21 cellular contexts compared by ENCODE assay signal in the genomic region with DNA sequence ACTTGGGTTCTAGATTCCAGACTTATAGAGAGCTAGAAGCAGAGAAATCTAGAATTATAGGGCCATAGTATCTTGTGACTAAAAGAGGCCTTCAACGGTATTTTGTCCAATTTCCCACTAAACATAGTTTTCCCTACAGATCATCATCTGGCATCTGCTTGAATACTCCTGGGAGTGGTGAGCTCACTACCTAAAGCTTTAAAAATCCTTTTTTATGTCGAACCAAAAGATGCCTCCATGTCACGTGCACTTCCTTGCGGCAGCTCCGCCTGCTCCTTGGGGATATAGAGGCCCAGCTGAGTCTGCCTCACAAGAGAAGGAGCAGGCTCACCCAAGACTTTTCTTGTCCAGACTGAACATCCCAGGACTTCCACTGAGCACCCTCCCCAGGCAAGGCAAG. TPM values are rescaled to one million over a fixed set of nuclear protein-coding genes. Genes with fewer than 3 reads are reported as not detected.
A peak's percentile ranks its signal among the peaks of the same experiment; 100 is the strongest.
DNase-seq lines count a peak whose midpoint lies in the region; ATAC-seq and TF ChIP-seq lines count a peak whose summit lies in the region.
"Had no signal": no experiment of that assay in that cellular context is flagged by ENCODE, and none has a peak within 500 bp of the region (broad histone marks: within the 10 kb centered on the region; RNA-seq: fewer than 3 reads in every experiment).

No MANE protein-coding gene starts in this region.

- H3K27me3 ChIP-seq in heart right ventricle (no peaks in the 10 kb centered on the region), osteoblast (ENCODE audit: insufficient read depth, low read length) (no peaks in the 10 kb centered on the region), transverse colon (no peaks in the 10 kb centered on the region), foreskin keratinocyte (peaks cover 5% of the 10 kb centered on the region)
- H3K27me3 ChIP-seq: ascending aorta had no signal

- H3K36me3 ChIP-seq in heart right ventricle: no peaks in the 10 kb centered on the region
- H3K36me3 ChIP-seq in osteoblast (ENCODE audit: insufficient read depth, low read length): no peaks in the 10 kb centered on the region
- no peaks in the 10 kb centered on the region for H3K36me3 ChIP-seq in transverse colon
- H3K36me3 ChIP-seq: ascending aorta; BLaER1 treated with 17β-estradiol and CSF1 and Interleukin-3, amounts not matched to agents 10 nM and 100 nM had no signal

- no peak for DNase-seq in heart right ventricle
- no peak for DNase-seq in Right ventricle myocardium inferior (ENCODE audit: missing footprints)
- peak; percentile 56 for DNase-seq in fibroblast of mammary gland (ENCODE audit: low read depth)
- no peak for DNase-seq in osteoblast (ENCODE audit: insufficient read length, low spot score, missing footprints)
- DNase-seq in transverse colon: no peak
- DNase-seq in foreskin keratinocyte: no peak
- DNase-seq: activated CD4-positive, alpha-beta T cell treated with anti-CD3 and anti-CD28 coated beads for 48 hours; erythroblast; stimulated activated CD4-positive, alpha-beta T cell treated with anti-CD3 and anti-CD28 coated beads, Interleukin-4, amount 100 ng/mL, for 24 hours; stimulated activated naive CD8-positive, alpha-beta T cell treated with anti-CD3 and anti-CD28 coated beads, Interleukin-15, Interleukin-2, amounts not matched to agents 100 U/mL and 50 U/mL, for 24 hours had no signal

- no peak overlapping the region for H2AFZ ChIP-seq in osteoblast (ENCODE audit: low read length)

- H3K9me3 ChIP-seq in heart right ventricle (no peaks in the 10 kb centered on the region), osteoblast (ENCODE audit: low read depth, low read length) (no peaks in the 10 kb centered on the region), transverse colon (no peaks in the 10 kb centered on the region)
- H3K9me3 ChIP-seq: ascending aorta; BLaER1 treated with 17β-estradiol and CSF1 and Interleukin-3, amounts not matched to agents 10 nM and 100 nM had no signal

- ATAC-seq in heart right ventricle (no peak), Right ventricle myocardium inferior (no peak), HG03439 (IDR thresholded peaks at IDR 0.05; ENCODE audit: unreplicated experiment) (no peak), GM21717 (IDR thresholded peaks at IDR 0.05; ENCODE audit: unreplicated experiment) (no peak), foreskin keratinocyte (no peak)
- ATAC-seq: HepG2; stimulated activated naive CD8-positive, alpha-beta T cell treated with anti-CD3 and anti-CD28 coated beads, Interleukin-15, Interleukin-2, amounts not matched to agents 100 U/mL and 50 U/mL, for 24 hours had no signal

- 55 to 64% methylated on average over 5 of the region's 5 CpGs for WGBS in heart right ventricle, 2 donors
- WGBS in transverse colon (ENCODE audit: low coverage in 1 of 2), 2 donors: 77 to 80% methylated on average over 1 to 5 of the region's 5 CpGs

- peak overlapping the region; percentile 73 to 94 (median 84) for H3K27ac ChIP-seq in heart right ventricle
- peak overlapping the region; percentile 26 for H3K27ac ChIP-seq in osteoblast (ENCODE audit: low read depth, low read length)
- peak overlapping the region; percentile 66 to 84 (median 78) for H3K27ac ChIP-seq in transverse colon
- H3K27ac ChIP-seq in foreskin keratinocyte: no peak overlapping the region
- H3K27ac ChIP-seq: ascending aorta; BLaER1 treated with 17β-estradiol and CSF1 and Interleukin-3, amounts not matched to agents 10 nM and 100 nM; HL-60 had no signal

- H4K20me1 ChIP-seq in osteoblast (ENCODE audit: insufficient read depth, low read length): no peaks in the 10 kb centered on the region
- H4K20me1 ChIP-seq: BLaER1 treated with 17β-estradiol and CSF1 and Interleukin-3, amounts not matched to agents 10 nM and 100 nM had no signal

- peaks cover 0 to 59% (median 33%) of the 10 kb centered on the region in 9 donors for H3K4me1 ChIP-seq in heart right ventricle
- peaks cover 20% of the 10 kb centered on the region for H3K4me1 ChIP-seq in osteoblast (ENCODE audit: insufficient read depth, low read length)
- H3K4me1 ChIP-seq in transverse colon: peaks cover 15 to 22% (median 20%) of the 10 kb centered on the region in 4 donors
- no peaks in the 10 kb centered on the region for H3K4me1 ChIP-seq in foreskin keratinocyte

- peak overlapping the region in 4 of 10 donors; percentile 13 to 24 (median 18) for H3K4me3 ChIP-seq in heart right ventricle
- no peak overlapping the region for H3K4me3 ChIP-seq in fibroblast of mammary gland (ENCODE audit: control insufficient read depth, low read depth, low read length)
- no peak overlapping the region for H3K4me3 ChIP-seq in osteoblast (ENCODE audit: insufficient read depth, low read length)
- H3K4me3 ChIP-seq in transverse colon: no peak overlapping the region
- H3K4me3 ChIP-seq: ascending aorta; BLaER1 treated with 17β-estradiol and CSF1 and Interleukin-3, amounts not matched to agents 10 nM and 100 nM had no signal

- no peak for TF ChIP-seq POLR2A in transverse colon (IDR thresholded peaks at IDR 0.05)

- no peaks in the 10 kb centered on the region for H3K79me2 ChIP-seq in osteoblast (ENCODE audit: insufficient read depth, low read length)

- H3K4me2 ChIP-seq in osteoblast (ENCODE audit: insufficient read depth, low read length): peak overlapping the region; percentile 27

- intact Hi-C loops in heart right ventricle (cut with DNase I) (loop anchor here in 8 of 10 donors (1.0 to 10.0 kb wide), 6 partner anchors 34 to 503 kb away; no protein-coding TSS in a partner anchor), Right ventricle myocardium inferior (cut with DNase I) (loop anchor here (10.0 kb wide), 1 partner anchor 403 kb away; the partner anchor contains the start of gene RBFOX2), transverse colon (cut with DNase I; ENCODE audit: low total_unique reads) (no loop called here)

- TF ChIP-seq CTCF in heart right ventricle (IDR thresholded peaks at IDR 0.05): no peak
- no peak for TF ChIP-seq CTCF in fibroblast of mammary gland (conservative IDR thresholded peaks at IDR 0.05; ENCODE audit: control insufficient read depth, insufficient read depth, low read depth, low read length)
- no peak for TF ChIP-seq CTCF in osteoblast (IDR thresholded peaks at IDR 0.05; ENCODE audit: extremely low read depth, low read depth, low read length)
- no peak for TF ChIP-seq CTCF in transverse colon (IDR thresholded peaks at IDR 0.05)
- no peak for TF ChIP-seq CTCF in foreskin keratinocyte (conservative IDR thresholded peaks at IDR 0.05)

- no peak for TF ChIP-seq EP300 in transverse colon (IDR thresholded peaks at IDR 0.05; ENCODE audit: low read depth)

- in situ Hi-C loops in transverse colon (cut with MboI; ENCODE audit: low pct_ligation_motif_present in 1 of 4, low pct_unique_long_range_greater_than_20kb in 1 of 4, low sequenced_read_pairs in 3 of 4): loop anchor here in 2 of 4 donors (10.0 to 25.0 kb wide), 3 partner anchors 303 to 503 kb away; no protein-coding TSS in a partner anchor

RNA-seq across cellular contexts. Expression of gene MB, which starts 4.3 kb away (rescaled TPM):
- total RNA-seq in heart right ventricle (over 10,000 TPM in 9 of 10 donors, 1,000 to 10,000 TPM in 1; 9,966 to 22,407 (median 14,751) TPM), Right ventricle myocardium inferior (17,829 TPM), osteoblast (0.36 TPM in 1 of 2 replicates, not detected in the other), transverse colon (10 to 100 TPM in 2 of 4 donors, 1 to 10 TPM in 1, not detected in 1; 9.0 to 37.0 (median 15.7) TPM), foreskin keratinocyte (not detected in 2 replicates)
- polyA plus RNA-seq in heart right ventricle (over 10,000 TPM in 1 of 2 donors, 1,000 to 10,000 TPM in 1; 8,931 to 10,284 TPM), foreskin keratinocyte (not detected in 2 replicates)
- total RNA-seq: ascending aorta, chondrocyte, glomerular endothelial cell, H4, HepG2, OCI-LY7, pulmonary artery endothelial cell had no signal

RNA-seq across cellular contexts. Expression of gene APOL6, which starts 26.8 kb away (rescaled TPM):
- total RNA-seq in heart right ventricle (10 to 100 TPM in 2 of 10 donors, 1 to 10 TPM in 8; 4.6 to 51.9 (median 8.7) TPM), Right ventricle myocardium inferior (6.6 TPM), osteoblast (40.7 and 51.8 TPM in 2 replicates), transverse colon (10 to 100 TPM in 3 of 4 donors, 1 to 10 TPM in 1; 4.6 to 39.7 (median 27.5) TPM), foreskin keratinocyte (11.7 and 14.9 TPM in 2 replicates)
- polyA plus RNA-seq in heart right ventricle (1 to 10 TPM; 1.7 to 4.0 TPM), foreskin keratinocyte (2.8 and 3.0 TPM in 2 replicates)

Comparison
In these comparisons a context has a peak if more than half of its experiments do, and no peak if none do; other contexts are left out.
1. RNA of gene MB, which starts 4.3 kb away (total RNA-seq): 17,829 TPM in Right ventricle myocardium inferior (single experiment) and 9,966 to 22,407 TPM in heart right ventricle; 9.0 to 37.0 TPM in transverse colon, 0.36 TPM in osteoblast and not detected in foreskin keratinocyte; every median in the first group is over 100 times any median in the second.